In genomic region chr15:68846851-68847439, GRCh38 we compare ENCODE assay signal across 27 cellular contexts. TPM values are rescaled to one million over a fixed set of nuclear protein-coding genes. Genes with fewer than 3 reads are reported as not detected.
DNase-seq lines count a peak whose midpoint lies in the region; ATAC-seq, FAIRE-seq and TF ChIP-seq lines count a peak whose summit lies in the region.
"Had no signal": no experiment of that assay in that cellular context is flagged by ENCODE, and none has a peak within 500 bp of the region (broad histone marks: within the 10 kb centered on the region; RNA-seq: fewer than 3 reads in every experiment).

No MANE protein-coding gene starts in this region.

- H3K4me3 ChIP-seq in OCI-LY7 (ENCODE audit: low read depth, low read length, poor library complexity, severe bottlenecking) (no peak overlapping the region), bronchial epithelial cell (ENCODE audit: low read depth, low read length) (no peak overlapping the region)
- H3K4me3 ChIP-seq: BLaER1, GM12878 had no signal

- H3K27me3 Mint-ChIP-seq in activated CD4-positive, alpha-beta T cell treated with anti-CD3 and anti-CD28 coated beads, Interleukin-2, amount 10 ng/mL, durations not matched to agents 24 days and 14 days: peaks cover 56% of the 10 kb centered on the region
- H3K27me3 Mint-ChIP-seq in activated CD4-positive, alpha-beta T cell treated with anti-CD3 and anti-CD28 coated beads for 36 hours: peaks cover 24% of the 10 kb centered on the region
- peaks cover 42% of the 10 kb centered on the region for H3K27me3 Mint-ChIP-seq in activated T-cell treated with anti-CD3 and anti-CD28 coated beads, Interleukin-2, amount 50 U/mL, for 4 hours (ENCODE audit: low read depth)

- H3K4me2 ChIP-seq in OCI-LY7 (ENCODE audit: low read length): peak overlapping the region; percentile 84
- H3K4me2 ChIP-seq: BLaER1 had no signal

- peak overlapping the region; percentile 99 for H3K27ac ChIP-seq in OCI-LY7 (ENCODE audit: low read depth, low read length, poor library complexity, severe bottlenecking)
- H3K27ac ChIP-seq: 22Rv1, BLaER1 had no signal

- no peaks in the 10 kb centered on the region for H3K36me3 Mint-ChIP-seq in activated CD4-positive, alpha-beta T cell treated with anti-CD3 and anti-CD28 coated beads, Interleukin-2, amount 10 ng/mL, durations not matched to agents 24 days and 14 days (ENCODE audit: low read depth)
- H3K36me3 Mint-ChIP-seq in activated CD4-positive, alpha-beta T cell treated with anti-CD3 and anti-CD28 coated beads for 36 hours (ENCODE audit: low read depth): no peaks in the 10 kb centered on the region
- no peaks in the 10 kb centered on the region for H3K36me3 Mint-ChIP-seq in activated T-cell treated with anti-CD3 and anti-CD28 coated beads, Interleukin-2, amount 50 U/mL, for 4 hours (ENCODE audit: insufficient read depth)
- H3K36me3 Mint-ChIP-seq: CD4-positive, alpha-beta memory T cell; CD8-positive, alpha-beta memory T cell had no signal

- no peak overlapping the region for H3K27ac Mint-ChIP-seq in activated CD4-positive, alpha-beta T cell treated with anti-CD3 and anti-CD28 coated beads, Interleukin-2, amount 10 ng/mL, durations not matched to agents 24 days and 14 days
- no peak overlapping the region for H3K27ac Mint-ChIP-seq in activated CD4-positive, alpha-beta T cell treated with anti-CD3 and anti-CD28 coated beads for 36 hours
- H3K27ac Mint-ChIP-seq: CD14-positive monocyte; CD4-positive, alpha-beta memory T cell; CD4-positive, CD25-positive, alpha-beta regulatory T cell; CD8-positive, alpha-beta memory T cell had no signal

- intact Hi-C loops in activated CD4-positive, alpha-beta T cell treated with anti-CD3 and anti-CD28 coated beads, Interleukin-2, amount 10 ng/mL, durations not matched to agents 24 days and 14 days (cut with micrococcal nuclease): loop anchor here (10.0 kb wide), 1 partner anchor 78 kb away; no protein-coding TSS in a partner anchor
- intact Hi-C loops in activated CD4-positive, alpha-beta T cell treated with anti-CD3 and anti-CD28 coated beads for 36 hours (cut with DNase I, micrococcal nuclease): no loop called here
- intact Hi-C loops in OCI-LY7 (cut with micrococcal nuclease; ENCODE audit: unreplicated experiment): no loop called here

- H3K4me1 ChIP-seq in OCI-LY7 (ENCODE audit: insufficient read depth, low read length, poor library complexity, severe bottlenecking): peaks cover 93% of the 10 kb centered on the region
- H3K4me1 ChIP-seq: BE2C, BLaER1 had no signal

- H3K27me3 ChIP-seq in bronchial epithelial cell (ENCODE audit: control insufficient read depth, insufficient read depth, low read length): peaks cover 13% of the 10 kb centered on the region

- H3K4me1 Mint-ChIP-seq in activated CD4-positive, alpha-beta T cell treated with anti-CD3 and anti-CD28 coated beads, Interleukin-2, amount 10 ng/mL, durations not matched to agents 24 days and 14 days: peaks cover 7% of the 10 kb centered on the region
- H3K4me1 Mint-ChIP-seq in activated CD4-positive, alpha-beta T cell treated with anti-CD3 and anti-CD28 coated beads for 36 hours: peaks cover 9% of the 10 kb centered on the region
- H3K4me1 Mint-ChIP-seq in activated T-cell treated with anti-CD3 and anti-CD28 coated beads, Interleukin-2, amount 50 U/mL, for 4 hours (ENCODE audit: low read depth): peaks cover 13% of the 10 kb centered on the region

- ATAC-seq in activated CD4-positive, alpha-beta T cell treated with anti-CD3 and anti-CD28 coated beads for 36 hours: no peak
- ATAC-seq in activated T-cell treated with anti-CD3 and anti-CD28 coated beads, Interleukin-2, amount 50 U/mL, for 4 hours: no peak
- ATAC-seq: GM12878 had no signal

- TF ChIP-seq CTCF in OCI-LY7 (conservative IDR thresholded peaks at IDR 0.05; ENCODE audit: low read length) (no peak), bronchial epithelial cell (IDR thresholded peaks at IDR 0.05; ENCODE audit: insufficient read depth, low read length, severe bottlenecking) (no peak)

- CTCF ChIA-PET in activated CD4-positive, alpha-beta T cell treated with anti-CD3 and anti-CD28 coated beads for 36 hours (lab: Charles Lee): no interaction called here
- CTCF ChIA-PET in OCI-LY7 (lab: Charles Lee; ENCODE audit: unreplicated experiment): no interaction called here

- H2AFZ ChIP-seq in OCI-LY7 (ENCODE audit: low read length): peak overlapping the region; percentile 72; the same call in 1 of the 2 replicates

- no TSS peak for BruUV-seq in OCI-LY7 (replicated peaks; lab: Mats Ljungman, UMichigan)

- POLR2A ChIA-PET in activated CD4-positive, alpha-beta T cell treated with anti-CD3 and anti-CD28 coated beads for 36 hours (lab: Charles Lee): no interaction called here
- POLR2A ChIA-PET in OCI-LY7 (lab: Charles Lee): interaction anchor here (0.6 to 11.1 kb wide), 4 partner anchors 14 to 209 kb away, joined by 3 to 96 read pairs (median 3); partner anchors contain the start of gene ANP32A

- H3K9me3 ChIP-seq in OCI-LY7 (ENCODE audit: low read length): no peaks in the 10 kb centered on the region
- H3K9me3 ChIP-seq: BE2C, BLaER1 had no signal

- H4K20me1 ChIP-seq in OCI-LY7 (ENCODE audit: insufficient read depth, low read length): no peaks in the 10 kb centered on the region
- H4K20me1 ChIP-seq: BLaER1 had no signal

- peaks cover 21% of the 10 kb centered on the region; the same call in 1 of the 2 replicates for H3K79me2 ChIP-seq in OCI-LY7 (ENCODE audit: insufficient read depth, low read depth, low read length)

- H3K36me3 ChIP-seq in OCI-LY7 (ENCODE audit: insufficient read depth, low read length) (no peaks in the 10 kb centered on the region), bronchial epithelial cell (ENCODE audit: control insufficient read depth, insufficient read depth, low read length) (no peaks in the 10 kb centered on the region)
- H3K36me3 ChIP-seq: BE2C, BLaER1 had no signal

- H3K9me2 ChIP-seq in OCI-LY7 (ENCODE audit: insufficient read depth, low read length): no peaks in the 10 kb centered on the region

- FAIRE-seq in bronchial epithelial cell (lab: Jason Lieb, UNC): no peak
- FAIRE-seq: GM12878, GM12892, GM18507 had no signal

- H3K9me3 Mint-ChIP-seq in activated CD4-positive, alpha-beta T cell treated with anti-CD3 and anti-CD28 coated beads, Interleukin-2, amount 10 ng/mL, durations not matched to agents 24 days and 14 days: no peaks in the 10 kb centered on the region
- no peaks in the 10 kb centered on the region for H3K9me3 Mint-ChIP-seq in activated CD4-positive, alpha-beta T cell treated with anti-CD3 and anti-CD28 coated beads for 36 hours (ENCODE audit: low read depth)
- no peaks in the 10 kb centered on the region for H3K9me3 Mint-ChIP-seq in activated T-cell treated with anti-CD3 and anti-CD28 coated beads, Interleukin-2, amount 50 U/mL, for 4 hours
- H3K9me3 Mint-ChIP-seq: CD8-positive, alpha-beta memory T cell had no signal

- no peak overlapping the region for H3K4me3 Mint-ChIP-seq in activated CD4-positive, alpha-beta T cell treated with anti-CD3 and anti-CD28 coated beads, Interleukin-2, amount 10 ng/mL, durations not matched to agents 24 days and 14 days
- H3K4me3 Mint-ChIP-seq in activated CD4-positive, alpha-beta T cell treated with anti-CD3 and anti-CD28 coated beads for 36 hours: no peak overlapping the region
- no peak overlapping the region for H3K4me3 Mint-ChIP-seq in activated T-cell treated with anti-CD3 and anti-CD28 coated beads, Interleukin-2, amount 50 U/mL, for 4 hours
- H3K4me3 Mint-ChIP-seq: CD14-positive monocyte; CD4-positive, alpha-beta memory T cell; CD4-positive, CD25-positive, alpha-beta regulatory T cell; CD8-positive, alpha-beta memory T cell had no signal

- DNase-seq in activated CD4-positive, alpha-beta T cell treated with anti-CD3 and anti-CD28 coated beads, Interleukin-2, amount 10 ng/mL, durations not matched to agents 24 days and 14 days: peak; percentile 8
- no peak for DNase-seq in activated CD4-positive, alpha-beta T cell treated with anti-CD3 and anti-CD28 coated beads for 36 hours
- DNase-seq in OCI-LY7 (ENCODE audit: low spot score): no peak
- DNase-seq in bronchial epithelial cell (ENCODE audit: low read depth): peak; percentile 23
- DNase-seq in activated CD8-positive, alpha-beta memory T cell treated with anti-CD3 and anti-CD28 coated beads, Interleukin-2, amount 50 U/mL, for 4 hours: no peak
- DNase-seq in activated T-cell treated with anti-CD3 and anti-CD28 coated beads, Interleukin-2, amount 50 U/mL, for 4 hours: no peak
- no peak for DNase-seq in OCI-M1 (lab: John Stamatoyannopoulos, UW)
- DNase-seq: ACHN; BE2C; C1 segment of cervical spinal cord; CD4-positive, alpha-beta memory T cell; CD4-positive, CD25-positive, alpha-beta regulatory T cell; CD8-positive, alpha-beta memory T cell; COR-L47; DMS 273 treated with DMSO at 0.1 percent for 48 hours; DMS153; DMS53; DMS79; DND-41; EL; GDM1 had no signal

RNA-seq across cellular contexts. Expression of gene ANP32A, which starts 26.2 kb away (rescaled TPM):
- 280 and 302 TPM in 2 replicates for total RNA-seq in activated CD4-positive, alpha-beta T cell treated with anti-CD3 and anti-CD28 coated beads, Interleukin-2, amount 10 ng/mL, durations not matched to agents 24 days and 14 days
- total RNA-seq in activated CD4-positive, alpha-beta T cell treated with anti-CD3 and anti-CD28 coated beads for 36 hours: 100 to 1,000 TPM; 252 to 439 TPM
- total RNA-seq in OCI-LY7 (2014; rRNA removed; shearing (Covaris generic)): 232 and 282 TPM in 2 replicates
- total RNA-seq in OCI-LY7 (2022) (563 and 580 TPM in 2 replicates), bronchial epithelial cell (42.6 and 44.2 TPM in 2 replicates)
- total RNA-seq in activated T-cell treated with anti-CD3 and anti-CD28 coated beads, Interleukin-2, amount 50 U/mL, for 4 hours: 100 to 1,000 TPM; 260 to 273 (median 263) TPM

Comparison
In these comparisons a context has a peak if more than half of its experiments do, and no peak if none do; other contexts are left out.
1. DNase-seq: peak in activated CD4-positive, alpha-beta T cell treated with anti-CD3 and anti-CD28 coated beads, Interleukin-2, amount 10 ng/mL, durations not matched to agents 24 days and 14 days (single experiment) and bronchial epithelial cell (single experiment); none in activated CD4-positive, alpha-beta T cell treated with anti-CD3 and anti-CD28 coated beads for 36 hours (single experiment), OCI-LY7 (single experiment), activated CD8-positive, alpha-beta memory T cell treated with anti-CD3 and anti-CD28 coated beads, Interleukin-2, amount 50 U/mL, for 4 hours (single experiment), activated T-cell treated with anti-CD3 and anti-CD28 coated beads, Interleukin-2, amount 50 U/mL, for 4 hours (single experiment) and OCI-M1 (single experiment).